ENCODE assay signal across 8 cellular contexts in the genomic region with DNA sequence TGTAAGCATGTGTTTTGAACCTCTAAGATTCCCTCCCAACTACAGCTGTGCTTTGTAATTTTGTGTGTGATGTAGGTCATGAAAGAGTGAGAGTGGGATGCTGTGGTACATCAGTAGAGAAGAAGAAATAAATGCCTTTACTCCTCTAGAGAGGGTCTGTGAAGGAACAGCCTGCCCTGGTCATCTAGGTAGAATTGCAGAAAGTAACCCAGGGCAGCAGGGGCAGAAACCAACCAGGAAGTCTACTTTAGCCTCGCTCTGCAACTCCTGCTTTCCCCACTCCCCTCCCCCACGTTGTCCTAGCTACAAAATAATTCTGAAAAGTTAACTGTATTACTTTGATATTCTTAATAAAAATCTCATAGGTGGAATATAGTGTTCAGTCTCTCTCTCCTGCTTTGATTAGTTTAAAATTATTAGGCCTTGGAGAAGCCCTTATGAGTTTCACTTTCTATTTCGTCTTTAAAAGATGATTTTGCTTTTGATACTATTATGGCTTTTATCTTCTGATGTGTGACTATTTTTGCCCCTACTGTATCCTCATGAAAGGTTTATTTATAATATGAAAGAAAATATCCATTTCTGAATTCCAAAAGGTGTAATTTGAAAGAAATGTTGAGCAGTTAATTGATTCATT. TPM values are rescaled to one million over a fixed set of nuclear protein-coding genes. Genes with fewer than 3 reads are reported as not detected.
A peak's percentile ranks its signal among the peaks of the same experiment; 100 is the strongest.
DNase-seq lines count a peak whose midpoint lies in the region; ATAC-seq and TF ChIP-seq lines count a peak whose summit lies in the region.

No MANE protein-coding gene starts in this region.

- H3K36me3 Mint-ChIP-seq in stimulated activated naive CD8-positive, alpha-beta T cell treated with anti-CD3 and anti-CD28 coated beads, Interleukin-15, Interleukin-2, amounts not matched to agents 100 ng/mL and 50 ng/mL, for 24 hours (ENCODE audit: low read depth) = peaks cover 49% of the 10 kb centered on the region

- no peaks in the 10 kb centered on the region for H3K9me3 ChIP-seq in A673 (ENCODE audit: low read depth, low read length, poor library complexity, severe bottlenecking)

- no TSS peak for BruUV-seq in A673 (replicated peaks; lab: Mats Ljungman, UMichigan)

- TF ChIP-seq CTCF in A673 (conservative IDR thresholded peaks at IDR 0.05; ENCODE audit: low read depth, low read length) = no peak

- H3K27me3 Mint-ChIP-seq in stimulated activated naive CD8-positive, alpha-beta T cell treated with anti-CD3 and anti-CD28 coated beads, Interleukin-15, Interleukin-2, amounts not matched to agents 100 ng/mL and 50 ng/mL, for 24 hours = no peaks in the 10 kb centered on the region

- ATAC-seq in GM21423 (IDR thresholded peaks at IDR 0.05; ENCODE audit: unreplicated experiment) (peak; percentile 49), GM18870 (IDR thresholded peaks at IDR 0.05; ENCODE audit: unreplicated experiment) (no peak)

- peak overlapping the region; percentile 81 for H3K4me3 Mint-ChIP-seq in stimulated activated naive CD8-positive, alpha-beta T cell treated with anti-CD3 and anti-CD28 coated beads, Interleukin-15, Interleukin-2, amounts not matched to agents 100 ng/mL and 50 ng/mL, for 24 hours

- no peaks in the 10 kb centered on the region for H3K9me3 Mint-ChIP-seq in stimulated activated naive CD8-positive, alpha-beta T cell treated with anti-CD3 and anti-CD28 coated beads, Interleukin-15, Interleukin-2, amounts not matched to agents 100 ng/mL and 50 ng/mL, for 24 hours

- peak overlapping the region; percentile 91 for H3K27ac Mint-ChIP-seq in stimulated activated naive CD8-positive, alpha-beta T cell treated with anti-CD3 and anti-CD28 coated beads, Interleukin-15, Interleukin-2, amounts not matched to agents 100 ng/mL and 50 ng/mL, for 24 hours

- no peaks in the 10 kb centered on the region for H3K27me3 ChIP-seq in A673 (replicated peaks; ENCODE audit: insufficient read depth, low read depth, low read length, poor library complexity)

- H3K4me1 ChIP-seq in A673 (ENCODE audit: insufficient read depth, low read length, poor library complexity, severe bottlenecking) = peaks cover 29% of the 10 kb centered on the region

- H3K36me3 ChIP-seq in A673 (ENCODE audit: insufficient read depth, low read length, poor library complexity, severe bottlenecking) = peaks cover 15% of the 10 kb centered on the region

- intact Hi-C loops in A673 (cut with micrococcal nuclease; ENCODE audit: unreplicated experiment) = loop anchor here (10.0 kb wide), 1 partner anchor 235 kb away; no protein-coding TSS in a partner anchor

- peak overlapping the region; percentile 55 for H3K27ac ChIP-seq in A673 (ENCODE audit: low read depth, low read length, poor library complexity, severe bottlenecking)

- DNase-seq in A673 (ENCODE audit: low spot score) (no peak), RPMI7951 (ENCODE audit: low read depth) (peak; percentile 15), germinal center (ENCODE audit: low spot score) (peak; percentile 8), NCI-H187 treated with DMSO at 0.1 percent for 48 hours (lab: John Stamatoyannopoulos, UW) (no peak), NCI-H2081 treated with DMSO at 0.1 percent for 48 hours (lab: John Stamatoyannopoulos, UW) (no peak)

- peaks cover 41% of the 10 kb centered on the region for H3K4me1 Mint-ChIP-seq in stimulated activated naive CD8-positive, alpha-beta T cell treated with anti-CD3 and anti-CD28 coated beads, Interleukin-15, Interleukin-2, amounts not matched to agents 100 ng/mL and 50 ng/mL, for 24 hours (ENCODE audit: low read depth)

- POLR2A ChIA-PET in A673 (lab: Charles Lee; ENCODE audit: low non-redundant PET) = no interaction called here

- peak overlapping the region; percentile 23 for H3K4me3 ChIP-seq in A673 (ENCODE audit: low read depth, low read length, poor library complexity, severe bottlenecking)

- CTCF ChIA-PET in A673 (lab: Charles Lee) = no interaction called here

RNA-seq across cellular contexts. Expression of gene TBK1, which starts 7.6 kb away (rescaled TPM):
- 30.2 and 33.8 TPM in 2 replicates for total RNA-seq in A673 (2021)
- total RNA-seq in RPMI7951 (2014; rRNA removed; shearing (Covaris generic)) = 26.2 and 32.1 TPM in 2 replicates

RNA-seq across cellular contexts. Expression of gene XPOT, which starts 55.3 kb away (rescaled TPM):
- total RNA-seq in A673 (2021) = 192 and 198 TPM in 2 replicates
- total RNA-seq in RPMI7951 (2014; rRNA removed; shearing (Covaris generic)) = 63.8 and 74.0 TPM in 2 replicates

Comparison
In these comparisons a context has a peak if more than half of its experiments do, and no peak if none do; other contexts are left out.
1. DNase-seq: peak in RPMI7951 (single experiment) and germinal center (single experiment); none in A673 (single experiment), NCI-H187 treated with DMSO at 0.1 percent for 48 hours (single experiment) and NCI-H2081 treated with DMSO at 0.1 percent for 48 hours (single experiment).